10 cellular contexts compared by ENCODE assay signal in the genomic region with DNA sequence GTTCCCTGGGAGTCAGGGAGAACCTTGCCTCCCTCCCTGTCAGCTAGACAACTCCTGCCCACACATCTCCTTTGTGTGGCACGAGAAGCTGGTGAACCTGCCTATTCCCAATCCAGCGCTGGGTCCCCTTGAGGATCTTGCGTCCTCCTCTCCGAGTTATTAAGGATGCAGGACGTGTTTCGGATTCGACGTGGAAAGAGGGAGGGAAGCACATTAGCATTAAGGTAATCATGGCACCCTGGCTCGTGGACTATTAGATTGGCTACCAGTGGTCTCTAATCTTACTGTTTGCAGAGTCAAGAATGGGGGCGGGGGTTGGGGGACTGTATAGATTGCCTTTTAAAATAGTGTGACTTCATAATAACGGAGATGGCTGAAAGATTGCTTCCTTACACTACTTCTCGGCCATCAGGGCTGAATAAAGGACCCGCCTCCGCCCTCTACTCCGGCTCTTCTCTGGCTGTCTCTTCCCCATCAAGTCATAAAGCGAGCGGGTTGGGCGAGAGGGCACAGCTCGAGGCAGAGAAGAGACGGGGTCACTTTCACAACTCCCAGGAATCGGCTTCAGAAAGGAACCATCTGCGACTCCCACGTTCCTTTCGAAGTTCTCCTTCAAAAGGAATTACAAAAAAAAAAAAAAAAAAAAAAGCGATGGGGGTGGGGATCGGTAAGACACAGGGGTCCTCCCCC. TPM values are rescaled to one million over a fixed set of nuclear protein-coding genes. Genes with fewer than 3 reads are reported as not detected.
A peak's percentile ranks its signal among the peaks of the same experiment; 100 is the strongest.
DNase-seq lines count a peak whose midpoint lies in the region; ATAC-seq and TF ChIP-seq lines count a peak whose summit lies in the region.
"Had no signal": no experiment of that assay in that cellular context is flagged by ENCODE, and none has a peak within 500 bp of the region (broad histone marks: within the 10 kb centered on the region; RNA-seq: fewer than 3 reads in every experiment).

No MANE protein-coding gene starts in this region.

- TF ChIP-seq POLR2A in right lobe of liver (IDR thresholded peaks at IDR 0.05), result no peak

- H3K4me3 ChIP-seq in liver (ENCODE audit: low read depth in 1 of 3, low read length in 3 of 3) (peak overlapping the region in 2 of 3 donors; percentile 2 to 20), right lobe of liver (no peak overlapping the region), muscle layer of colon (ENCODE audit: low read depth in 1 of 2, low read length in 2 of 2) (peak overlapping the region; percentile 7 to 56)

- DNase-seq in right lobe of liver, result no peak
- DNase-seq in chondrocyte (ENCODE audit: low spot score), result no peak
- no peak for DNase-seq in NK-92 (lab: John Stamatoyannopoulos, UW; ENCODE audit: unreplicated experiment)
- DNase-seq in COLO668 (lab: John Stamatoyannopoulos, UW; ENCODE audit: unreplicated experiment), result no peak
- no peak for DNase-seq in cortex of kidney (lab: John Stamatoyannopoulos, UW)
- no peak for DNase-seq in epidermal melanocyte (ENCODE audit: insufficient read length, low spot score)
- DNase-seq: activated CD4-positive, CD25-positive, alpha-beta regulatory T cell treated with anti-CD3 and anti-CD28 coated beads, Interleukin-2, amount 50 U/mL, for 72 hours; NCI-H226 had no signal

- no peak for TF ChIP-seq RAD21 in liver (IDR thresholded peaks at IDR 0.05)

- H3K27me3 ChIP-seq in liver (ENCODE audit: control insufficient read depth in 4 of 4, insufficient read depth in 4 of 4, low read length in 3 of 4) (peaks cover 0 to 9% (median 0%) of the 10 kb centered on the region in 4 donors), right lobe of liver (peaks cover 0 to 8% of the 10 kb centered on the region in 2 donors), muscle layer of colon (ENCODE audit: control insufficient read depth in 1 of 2, insufficient read depth in 2 of 2, low read length in 2 of 2) (peaks cover 13 to 23% of the 10 kb centered on the region in 2 donors)

- H3K9me3 Mint-ChIP-seq in chondrocyte (ENCODE audit: low read depth), result no peaks in the 10 kb centered on the region

- H3K4me1 ChIP-seq in liver (ENCODE audit: control insufficient read depth in 4 of 4, insufficient read depth in 4 of 4, low read length in 3 of 4), result peaks cover 6 to 23% (median 18%) of the 10 kb centered on the region in 4 donors
- H3K4me1 ChIP-seq in right lobe of liver, result peaks cover 0 to 10% (median 0%) of the 10 kb centered on the region in 4 donors
- H3K4me1 ChIP-seq in muscle layer of colon (ENCODE audit: insufficient read depth, low read length), result peaks cover 11% of the 10 kb centered on the region

- intact Hi-C loops in right lobe of liver (cut with DNase I), result no loop called here

- H3K27ac ChIP-seq in liver (ENCODE audit: low read depth in 1 of 2, low read length in 2 of 2), result no peak overlapping the region
- H3K27ac ChIP-seq in right lobe of liver, result no peak overlapping the region
- no peak overlapping the region for H3K27ac ChIP-seq in muscle layer of colon (ENCODE audit: low read depth, low read length)

- no peaks in the 10 kb centered on the region for H3K36me3 Mint-ChIP-seq in chondrocyte (ENCODE audit: low read depth)

- H3K9ac ChIP-seq in liver (ENCODE audit: low read depth in 1 of 2, low read length in 2 of 2) (no peak overlapping the region), muscle layer of colon (ENCODE audit: low read length) (no peak overlapping the region)

- H3K36me3 ChIP-seq in liver (ENCODE audit: control insufficient read depth in 4 of 4, insufficient read depth in 3 of 4, low read depth in 1 of 4, low read length in 3 of 4) (no peaks in the 10 kb centered on the region), right lobe of liver (no peaks in the 10 kb centered on the region), muscle layer of colon (ENCODE audit: insufficient read depth, low read length) (no peaks in the 10 kb centered on the region)

- H3K4me1 Mint-ChIP-seq in chondrocyte (ENCODE audit: low read depth), result peaks cover 23% of the 10 kb centered on the region

- H3K4me3 Mint-ChIP-seq in chondrocyte (ENCODE audit: unreplicated experiment), result peak overlapping the region; percentile 31

- peaks cover 67% of the 10 kb centered on the region for H3K27me3 Mint-ChIP-seq in chondrocyte (ENCODE audit: low read depth)

- H3K9me3 ChIP-seq in liver (ENCODE audit: control insufficient read depth in 4 of 4, low read length in 3 of 4), result no peaks in the 10 kb centered on the region
- H3K9me3 ChIP-seq in right lobe of liver, result no peaks in the 10 kb centered on the region
- no peaks in the 10 kb centered on the region for H3K9me3 ChIP-seq in muscle layer of colon (ENCODE audit: low read length)

- no peak for ATAC-seq in right lobe of liver

- no peak overlapping the region for H3K27ac Mint-ChIP-seq in chondrocyte (ENCODE audit: unreplicated experiment)

- TF ChIP-seq CTCF in liver (IDR thresholded peaks at IDR 0.05; ENCODE audit: low read depth, low read length, missing input control), result no peak
- no peak for TF ChIP-seq CTCF in right lobe of liver (IDR thresholded peaks at IDR 0.05)
- no peak for TF ChIP-seq CTCF in chondrocyte (IDR thresholded peaks at IDR 0.05)

- 3% methylated on average over 26 of the region's 26 CpGs for WGBS in liver
- 5% methylated on average over 26 of the region's 26 CpGs for WGBS in right lobe of liver (ENCODE audit: insufficient coverage, low coverage, low lambda C conversion rate, missing lambda C conversion rate)

TF ChIP-seq in liver, 16 proteins besides CTCF, POLR2A, EP300 and RAD21:
- TF ChIP-seq HNF4G (IDR thresholded peaks at IDR 0.05) (no peak), SP1 (IDR thresholded peaks at IDR 0.05) (no peak), NR2F2 (IDR thresholded peaks at IDR 0.05) (no peak), RXRA (IDR thresholded peaks at IDR 0.05) (no peak), TAF1 (conservative IDR thresholded peaks at IDR 0.05) (no peak), GABPA (IDR thresholded peaks at IDR 0.05 in 1 of 2, conservative IDR thresholded peaks at IDR 0.05 in 1 of 2) (no peak), HNF4A (conservative IDR thresholded peaks at IDR 0.05) (no peak), FOXA2 (IDR thresholded peaks at IDR 0.05) (no peak), JUND (IDR thresholded peaks at IDR 0.05) (no peak), FOXA1 (IDR thresholded peaks at IDR 0.05) (no peak), EGR1 (IDR thresholded peaks at IDR 0.05; ENCODE audit: low read depth in 2 of 2) (no peak), YY1 (IDR thresholded peaks at IDR 0.05) (no peak)
- TF ChIP-seq, protein P1, sequence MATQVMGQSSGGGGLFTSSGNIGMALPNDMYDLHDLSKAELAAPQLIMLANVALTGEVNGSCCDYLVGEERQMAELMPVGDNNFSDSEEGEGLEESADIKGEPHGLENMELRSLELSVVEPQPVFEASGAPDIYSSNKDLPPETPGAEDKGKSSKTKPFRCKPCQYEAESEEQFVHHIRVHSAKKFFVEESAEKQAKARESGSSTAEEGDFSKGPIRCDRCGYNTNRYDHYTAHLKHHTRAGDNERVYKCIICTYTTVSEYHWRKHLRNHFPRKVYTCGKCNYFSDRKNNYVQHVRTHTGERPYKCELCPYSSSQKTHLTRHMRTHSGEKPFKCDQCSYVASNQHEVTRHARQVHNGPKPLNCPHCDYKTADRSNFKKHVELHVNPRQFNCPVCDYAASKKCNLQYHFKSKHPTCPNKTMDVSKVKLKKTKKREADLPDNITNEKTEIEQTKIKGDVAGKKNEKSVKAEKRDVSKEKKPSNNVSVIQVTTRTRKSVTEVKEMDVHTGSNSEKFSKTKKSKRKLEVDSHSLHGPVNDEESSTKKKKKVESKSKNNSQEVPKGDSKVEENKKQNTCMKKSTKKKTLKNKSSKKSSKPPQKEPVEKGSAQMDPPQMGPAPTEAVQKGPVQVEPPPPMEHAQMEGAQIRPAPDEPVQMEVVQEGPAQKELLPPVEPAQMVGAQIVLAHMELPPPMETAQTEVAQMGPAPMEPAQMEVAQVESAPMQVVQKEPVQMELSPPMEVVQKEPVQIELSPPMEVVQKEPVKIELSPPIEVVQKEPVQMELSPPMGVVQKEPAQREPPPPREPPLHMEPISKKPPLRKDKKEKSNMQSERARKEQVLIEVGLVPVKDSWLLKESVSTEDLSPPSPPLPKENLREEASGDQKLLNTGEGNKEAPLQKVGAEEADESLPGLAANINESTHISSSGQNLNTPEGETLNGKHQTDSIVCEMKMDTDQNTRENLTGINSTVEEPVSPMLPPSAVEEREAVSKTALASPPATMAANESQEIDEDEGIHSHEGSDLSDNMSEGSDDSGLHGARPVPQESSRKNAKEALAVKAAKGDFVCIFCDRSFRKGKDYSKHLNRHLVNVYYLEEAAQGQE (IDR thresholded peaks at IDR 0.05), result no peak
- TF ChIP-seq, protein P2, sequence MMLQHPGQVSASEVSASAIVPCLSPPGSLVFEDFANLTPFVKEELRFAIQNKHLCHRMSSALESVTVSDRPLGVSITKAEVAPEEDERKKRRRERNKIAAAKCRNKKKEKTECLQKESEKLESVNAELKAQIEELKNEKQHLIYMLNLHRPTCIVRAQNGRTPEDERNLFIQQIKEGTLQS (IDR thresholded peaks at IDR 0.05), result no peak
- TF ChIP-seq, protein P3, sequence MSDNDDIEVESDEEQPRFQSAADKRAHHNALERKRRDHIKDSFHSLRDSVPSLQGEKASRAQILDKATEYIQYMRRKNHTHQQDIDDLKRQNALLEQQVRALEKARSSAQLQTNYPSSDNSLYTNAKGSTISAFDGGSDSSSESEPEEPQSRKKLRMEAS (IDR thresholded peaks at IDR 0.05), result no peak
- TF ChIP-seq, protein P4, sequence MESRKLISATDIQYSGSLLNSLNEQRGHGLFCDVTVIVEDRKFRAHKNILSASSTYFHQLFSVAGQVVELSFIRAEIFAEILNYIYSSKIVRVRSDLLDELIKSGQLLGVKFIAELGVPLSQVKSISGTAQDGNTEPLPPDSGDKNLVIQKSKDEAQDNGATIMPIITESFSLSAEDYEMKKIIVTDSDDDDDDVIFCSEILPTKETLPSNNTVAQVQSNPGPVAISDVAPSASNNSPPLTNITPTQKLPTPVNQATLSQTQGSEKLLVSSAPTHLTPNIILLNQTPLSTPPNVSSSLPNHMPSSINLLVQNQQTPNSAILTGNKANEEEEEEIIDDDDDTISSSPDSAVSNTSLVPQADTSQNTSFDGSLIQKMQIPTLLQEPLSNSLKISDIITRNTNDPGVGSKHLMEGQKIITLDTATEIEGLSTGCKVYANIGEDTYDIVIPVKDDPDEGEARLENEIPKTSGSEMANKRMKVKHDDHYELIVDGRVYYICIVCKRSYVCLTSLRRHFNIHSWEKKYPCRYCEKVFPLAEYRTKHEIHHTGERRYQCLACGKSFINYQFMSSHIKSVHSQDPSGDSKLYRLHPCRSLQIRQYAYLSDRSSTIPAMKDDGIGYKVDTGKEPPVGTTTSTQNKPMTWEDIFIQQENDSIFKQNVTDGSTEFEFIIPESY (IDR thresholded peaks at IDR 0.05), result no peak

RNA-seq across cellular contexts. Expression of a gene that starts 1.7 kb away (rescaled TPM):
- total RNA-seq in liver (1 to 10 TPM in 1 of 2 donors, under 1 TPM in 1; 0.33 to 1.0 TPM), right lobe of liver (under 1 TPM; 0.06 to 0.66 (median 0.22) TPM), chondrocyte (0.58 TPM in 1 of 3 replicates, not detected in the others)
- polyA plus RNA-seq in liver, result 1 to 10 TPM in 1 of 2 donors, under 1 TPM in 1; 0.08 to 1.1 TPM

Comparison
In these comparisons a context has a peak if more than half of its experiments do, and no peak if none do; other contexts are left out.
1. H3K4me3 ChIP-seq: peak in liver (2 of 3) and muscle layer of colon (2 of 2); none in right lobe of liver (0 of 3).